In genomic region chr7:13181221-13181620, GRCh38 we compare ENCODE assay signal across 12 cellular contexts.
A peak's percentile ranks its signal among the peaks of the same experiment; 100 is the strongest.
DNase-seq lines count a peak whose midpoint lies in the region; ATAC-seq, FAIRE-seq and TF ChIP-seq lines count a peak whose summit lies in the region.
"Had no signal": no experiment of that assay in that cellular context is flagged by ENCODE, and none has a peak within 500 bp of the region (broad histone marks: within the 10 kb centered on the region; RNA-seq: fewer than 3 reads in every experiment).

No MANE protein-coding gene starts in this region.

- no peak for ATAC-seq in GM21390 (IDR thresholded peaks at IDR 0.05; ENCODE audit: unreplicated experiment)
- ATAC-seq in HG02610 (IDR thresholded peaks at IDR 0.05; ENCODE audit: unreplicated experiment) = no peak
- ATAC-seq: left lung; stimulated activated memory B cell treated with anti-CD40 and anti-IgM and Interleukin-4, amounts not matched to agents 10 μg/mL and 1 μg/mL and 100 μg/mL, for 72 hours had no signal

- H3K4me1 Mint-ChIP-seq in glutamatergic neuron (ENCODE audit: low read depth, unreplicated experiment) = peaks cover 5% of the 10 kb centered on the region
- H3K4me1 Mint-ChIP-seq: stimulated activated memory B cell treated with anti-CD40 and anti-IgM and Interleukin-4, amounts not matched to agents 10 μg/mL and 1 μg/mL and 100 μg/mL, for 72 hours had no signal

- H3K36me3 Mint-ChIP-seq in glutamatergic neuron (ENCODE audit: unreplicated experiment) = no peaks in the 10 kb centered on the region
- H3K36me3 Mint-ChIP-seq: stimulated activated memory B cell treated with anti-CD40 and anti-IgM and Interleukin-4, amounts not matched to agents 10 μg/mL and 1 μg/mL and 100 μg/mL, for 72 hours had no signal

- FAIRE-seq in D721Med (lab: Jason Lieb, UNC) = peak; percentile 94

- H3K4me3 Mint-ChIP-seq in glutamatergic neuron (ENCODE audit: unreplicated experiment) = no peak overlapping the region
- H3K4me3 Mint-ChIP-seq: stimulated activated memory B cell treated with anti-CD40 and anti-IgM and Interleukin-4, amounts not matched to agents 10 μg/mL and 1 μg/mL and 100 μg/mL, for 72 hours had no signal

- no peaks in the 10 kb centered on the region for H3K27me3 Mint-ChIP-seq in glutamatergic neuron (ENCODE audit: unreplicated experiment)
- H3K27me3 Mint-ChIP-seq: stimulated activated memory B cell treated with anti-CD40 and anti-IgM and Interleukin-4, amounts not matched to agents 10 μg/mL and 1 μg/mL and 100 μg/mL, for 72 hours had no signal

- TF ChIP-seq CTCF in D721Med (IDR thresholded peaks at IDR 0.05; ENCODE audit: insufficient read depth, missing control alignments) (no peak), glutamatergic neuron (IDR thresholded peaks at IDR 0.05; ENCODE audit: partially characterized antibody, unreplicated experiment) (no peak)

- H3K9me3 Mint-ChIP-seq in glutamatergic neuron (ENCODE audit: unreplicated experiment) = no peaks in the 10 kb centered on the region
- H3K9me3 Mint-ChIP-seq: stimulated activated memory B cell treated with anti-CD40 and anti-IgM and Interleukin-4, amounts not matched to agents 10 μg/mL and 1 μg/mL and 100 μg/mL, for 72 hours had no signal

- no peak overlapping the region for H3K27ac Mint-ChIP-seq in glutamatergic neuron (ENCODE audit: unreplicated experiment)
- H3K27ac Mint-ChIP-seq: stimulated activated memory B cell treated with anti-CD40 and anti-IgM and Interleukin-4, amounts not matched to agents 10 μg/mL and 1 μg/mL and 100 μg/mL, for 72 hours had no signal

- DNase-seq in D721Med (ENCODE audit: insufficient read length, low spot score) = no peak
- DNase-seq in NCI-H1105 treated with DMSO at 0.1 percent for 48 hours (lab: John Stamatoyannopoulos, UW) = peak; percentile 97
- peak; percentile 75 for DNase-seq in NCI-H82 treated with DMSO at 0.1 percent for 48 hours (lab: John Stamatoyannopoulos, UW; ENCODE audit: unreplicated experiment)
- peak; percentile 44 for DNase-seq in left kidney (ENCODE audit: low read depth, low spot score)
- no peak for DNase-seq in glutamatergic neuron
- no peak for DNase-seq in islet precursor cell
- DNase-seq: GM23248, left lung, NCI-H146 had no signal

Comparison
In these comparisons a context has a peak if more than half of its experiments do, and no peak if none do; other contexts are left out.
1. DNase-seq: peak in NCI-H1105 treated with DMSO at 0.1 percent for 48 hours (single experiment), NCI-H82 treated with DMSO at 0.1 percent for 48 hours (single experiment) and left kidney (single experiment); none in D721Med (single experiment), glutamatergic neuron (single experiment) and islet precursor cell (single experiment).